In genomic region chr17:21263351-21263750, GRCh38 we compare ENCODE assay signal across 19 cellular contexts. TPM values are rescaled to one million over a fixed set of nuclear protein-coding genes. Genes with fewer than 3 reads are reported as not detected.
DNase-seq lines count a peak whose midpoint lies in the region; ATAC-seq, FAIRE-seq and TF ChIP-seq lines count a peak whose summit lies in the region.
"Had no signal": no experiment of that assay in that cellular context is flagged by ENCODE, and none has a peak within 500 bp of the region (broad histone marks: within the 10 kb centered on the region; RNA-seq: fewer than 3 reads in every experiment).

No MANE protein-coding gene starts in this region.

- H3K4me3 ChIP-seq in GM12878 (no peak overlapping the region), tibial nerve (no peak overlapping the region)
- H3K4me3 ChIP-seq: gastroesophageal sphincter, HAP-1, PC-9, testis had no signal

- H4K20me1 ChIP-seq in GM12878 (ENCODE audit: control insufficient read depth, insufficient read depth), result no peaks in the 10 kb centered on the region

- ATAC-seq in GM12878 (no peak), HG03039 (IDR thresholded peaks at IDR 0.05; ENCODE audit: unreplicated experiment) (no peak), GM21526 (IDR thresholded peaks at IDR 0.05; ENCODE audit: low FRiP score, unreplicated experiment) (no peak)
- ATAC-seq: gastroesophageal sphincter had no signal

- in situ Hi-C loops in GM12878 (cut with MboI), result no loop called here

- no peaks in the 10 kb centered on the region for H3K79me2 ChIP-seq in GM12878 (ENCODE audit: control insufficient read depth, insufficient read depth, low read length)

- H3K27ac ChIP-seq in GM12878 (ENCODE audit: control insufficient read depth, insufficient read depth) (no peak overlapping the region), tibial nerve (no peak overlapping the region)
- H3K27ac ChIP-seq: gastroesophageal sphincter, PC-9, testis had no signal

- no peak for TF ChIP-seq EP300 in GM12878 (IDR thresholded peaks at IDR 0.05; ENCODE audit: borderline replicate concordance in 1 of 2, control insufficient read depth in 1 of 2, low read depth in 2 of 2, low read length in 2 of 2)
- no peak for TF ChIP-seq EP300 in tibial nerve (IDR thresholded peaks at IDR 0.05)

- POLR2A ChIA-PET in GM12878 (lab: Charles Lee), result no interaction called here

- BruUV-seq in GM12878 (replicated peaks; lab: Mats Ljungman, UMichigan), result no TSS peak

- intact Hi-C loops in GM12878 (cut with micrococcal nuclease; ENCODE audit: unreplicated experiment), result no loop called here

- TF ChIP-seq POLR2A in GM12878 (IDR thresholded peaks at IDR 0.05; ENCODE audit: low read depth, low read length) (no peak), tibial nerve (IDR thresholded peaks at IDR 0.05) (no peak)

- RAD21 ChIA-PET in GM12878 (lab: Charles Lee; ENCODE audit: unreplicated experiment), result no interaction called here

- DNase-seq in Ammon's horn (ENCODE audit: low spot score), result peak; percentile 66
- DNase-seq in LHCN-M2 (ENCODE audit: low read depth), result peak; percentile 59
- DNase-seq in GM12878 (ENCODE audit: low read depth, low spot score), result no peak
- DNase-seq in kidney glomerular epithelial cell (lab: John Stamatoyannopoulos, UW), result peak; percentile 60
- DNase-seq in tibial nerve (ENCODE audit: low spot score in 2 of 2), result no peak
- DNase-seq in stimulated activated CD8-positive, alpha-beta memory T cell treated with anti-CD3 and anti-CD28 coated beads, Interleukin-4, amount 100 ng/mL, for 48 hours, result no peak
- DNase-seq: activated CD4-positive, alpha-beta T cell treated with anti-CD3 and anti-CD28 coated beads for 1 hour; DND-41; KG1; midbrain; NCI-H1694; NCI-H510A treated with DMSO at 0.1 percent for 48 hours; nucleus accumbens; PC-9; testis had no signal

- H3K36me3 ChIP-seq in GM12878 (ENCODE audit: control insufficient read depth in 2 of 2, insufficient read depth in 2 of 2, low read length in 1 of 2) (no peaks in the 10 kb centered on the region), tibial nerve (no peaks in the 10 kb centered on the region)
- H3K36me3 ChIP-seq: gastroesophageal sphincter, HAP-1 had no signal

- WGBS in GM12878 (ENCODE audit: insufficient coverage, insufficient replicate concordance, low lambda C conversion rate, missing lambda C conversion rate), result 17% methylated on average over 6 of the region's 6 CpGs
- WGBS in tibial nerve, 2 donors, result 60 to 65% methylated on average over 6 of the region's 6 CpGs

- no peaks in the 10 kb centered on the region for H3K27me3 ChIP-seq in GM12878 (replicated peaks in 1 of 2; ENCODE audit: control insufficient read depth in 2 of 2, insufficient read depth in 2 of 2, low read length in 1 of 2)
- H3K27me3 ChIP-seq in tibial nerve, result no peaks in the 10 kb centered on the region
- H3K27me3 ChIP-seq: gastroesophageal sphincter, testis had no signal

- no peak overlapping the region for H3K9ac ChIP-seq in GM12878 (ENCODE audit: control insufficient read depth, insufficient read depth, low read length)

- H3K4me1 ChIP-seq in GM12878 (ENCODE audit: control insufficient read depth, insufficient read depth, low read length), result peaks cover 6% of the 10 kb centered on the region
- H3K4me1 ChIP-seq in tibial nerve, result peaks cover 0 to 10% (median 0%) of the 10 kb centered on the region in 4 donors
- H3K4me1 ChIP-seq: HAP-1, testis had no signal

- FAIRE-seq in GM12878 (lab: Jason Lieb, UNC), result no peak

- no peak overlapping the region for H2AFZ ChIP-seq in GM12878 (ENCODE audit: control insufficient read depth, low read depth, low read length)
- H2AFZ ChIP-seq: PC-9 had no signal

- H3K4me2 ChIP-seq in GM12878 (ENCODE audit: control insufficient read depth, insufficient read depth), result no peak overlapping the region
- H3K4me2 ChIP-seq: PC-9 had no signal

- H3K9me3 ChIP-seq in GM12878 (replicated peaks; ENCODE audit: control insufficient read depth, insufficient read depth, low read length), result no peaks in the 10 kb centered on the region
- H3K9me3 ChIP-seq in tibial nerve, result no peaks in the 10 kb centered on the region
- H3K9me3 ChIP-seq: gastroesophageal sphincter, HAP-1, testis had no signal

- no peak for TF ChIP-seq CTCF in GM12878 (IDR thresholded peaks at IDR 0.05 in 2 of 3, conservative IDR thresholded peaks at IDR 0.05 in 1 of 3; ENCODE audit: control insufficient read depth in 2 of 3, extremely low read depth in 1 of 3, insufficient read depth in 1 of 3, low read depth in 3 of 3, low read length in 3 of 3)
- no peak for TF ChIP-seq CTCF in tibial nerve (IDR thresholded peaks at IDR 0.05)

- TF ChIP-seq RAD21 in GM12878 (IDR thresholded peaks at IDR 0.05; ENCODE audit: insufficient read depth, low read depth, low read length), result no peak

- CTCF ChIA-PET in GM12878 (lab: Yijun Ruan, JAX), result no interaction called here

- SMC1A ChIA-PET in GM12878 (lab: Charles Lee; ENCODE audit: uncharacterized antibody, unreplicated experiment), result no interaction called here

TF ChIP-seq in GM12878, 131 proteins besides CTCF, POLR2A, EP300 and RAD21 (continues in another document):
- TF ChIP-seq MTA2 (IDR thresholded peaks at IDR 0.05; ENCODE audit: low read depth), result no peak

RNA-seq across cellular contexts. Expression of gene NATD1, which starts 10.1 kb away (rescaled TPM):
- total RNA-seq in LHCN-M2 (2014; rRNA removed), result 2.3 and 4.3 TPM in 2 replicates
- 7.6 TPM for polyA plus RNA-seq in LHCN-M2 (2012)
- 0.23 and 0.37 TPM in 2 replicates for total RNA-seq in GM12878 (2013; cell fraction: nucleolus; rRNA removed)
- 0.05 and 0.17 TPM in 2 replicates for total RNA-seq in GM12878 (2014; rRNA removed)
- total RNA-seq in GM12878 (2014; rRNA removed; fragmentation: Illumina TruSeq; extraction: Trizol), result 0.05 and 0.09 TPM in 2 replicates
- 0.33 and 0.35 TPM in 2 replicates for total RNA-seq in GM12878 (2021)
- polyA plus RNA-seq in GM12878 (2011; ENCODE audit: low read depth), result 0.21 TPM
- 0.19 and 0.33 TPM in 2 replicates for polyA plus RNA-seq in GM12878 (2011; rRNA removed)
- polyA plus RNA-seq in GM12878 (2011; cell fraction: cytosol; rRNA removed), result 0.37 and 0.42 TPM in 2 replicates
- 0.42 and 0.55 TPM in 2 replicates for polyA plus RNA-seq in GM12878 (2011; cell fraction: nucleus; rRNA removed)
- 0.52 and 0.62 TPM in 2 replicates for polyA plus RNA-seq in GM12878 (2012)
- polyA plus RNA-seq in GM12878 (2014; fragmentation: Illumina TruSeq; extraction: Trizol), result 0.08 and 0.21 TPM in 2 replicates
- polyA plus RNA-seq in GM12878 (2014; fragmentation: Nextera tagmentation; extraction: Ambion mirVana), result under 1 TPM; 0.02 TPM
- polyA plus RNA-seq in GM12878 (2014; rRNA removed), result 0.31 and 0.47 TPM in 2 replicates
- under 1 TPM; 0.13 TPM for polyA plus RNA-seq in GM12878 (2016; fragmentation: Nextera tagmentation; extraction: Ambion mirVana)
- polyA minus RNA-seq in GM12878 (2011; rRNA and poly(A)+ RNA removed), result 0.07 and 0.36 TPM in 2 replicates
- 0.40 TPM in 1 of 2 replicates, not detected in the other for polyA minus RNA-seq in GM12878 (2011; cell fraction: cytosol; rRNA and poly(A)+ RNA removed)
- polyA minus RNA-seq in GM12878 (2011; cell fraction: nucleus; rRNA and poly(A)+ RNA removed), result 0.19 and 0.36 TPM in 2 replicates
- 10 to 100 TPM in 3 of 4 donors, 1 to 10 TPM in 1; 5.7 to 12.0 (median 10.8) TPM for total RNA-seq in tibial nerve

RNA-seq across cellular contexts. Expression of gene MAP2K3, which starts 21.2 kb away (rescaled TPM):
- 19.3 and 28.8 TPM in 2 replicates for total RNA-seq in LHCN-M2 (2014; rRNA removed)
- polyA plus RNA-seq in LHCN-M2 (2012), result 80.7 TPM
- total RNA-seq in GM12878 (2013; cell fraction: nucleolus; rRNA removed), result 13.7 and 15.8 TPM in 2 replicates
- 14.4 and 15.0 TPM in 2 replicates for total RNA-seq in GM12878 (2014; rRNA removed)
- 8.6 and 10.0 TPM in 2 replicates for total RNA-seq in GM12878 (2014; rRNA removed; fragmentation: Illumina TruSeq; extraction: Trizol)
- total RNA-seq in GM12878 (2021), result 38.6 and 39.4 TPM in 2 replicates
- 8.9 TPM for polyA plus RNA-seq in GM12878 (2011; ENCODE audit: low read depth)
- polyA plus RNA-seq in GM12878 (2011; rRNA removed), result 13.3 and 16.6 TPM in 2 replicates
- polyA plus RNA-seq in GM12878 (2011; cell fraction: cytosol; rRNA removed), result 32.9 and 36.4 TPM in 2 replicates
- 28.3 and 35.6 TPM in 2 replicates for polyA plus RNA-seq in GM12878 (2011; cell fraction: nucleus; rRNA removed)
- 19.0 and 25.3 TPM in 2 replicates for polyA plus RNA-seq in GM12878 (2012)
- polyA plus RNA-seq in GM12878 (2014; fragmentation: Illumina TruSeq; extraction: Trizol), result 6.3 and 20.6 TPM in 2 replicates
- polyA plus RNA-seq in GM12878 (2014; fragmentation: Nextera tagmentation; extraction: Ambion mirVana), result 1 to 10 TPM in 1 of 2 experiments, under 1 TPM in 1; 0.71 to 3.8 TPM
- 30.4 and 33.1 TPM in 2 replicates for polyA plus RNA-seq in GM12878 (2014; rRNA removed)
- polyA plus RNA-seq in GM12878 (2016; fragmentation: Nextera tagmentation; extraction: Ambion mirVana), result 10 to 100 TPM; 37.1 to 38.6 TPM
- polyA minus RNA-seq in GM12878 (2011; rRNA and poly(A)+ RNA removed), result 12.9 and 18.6 TPM in 2 replicates
- polyA minus RNA-seq in GM12878 (2011; cell fraction: cytosol; rRNA and poly(A)+ RNA removed), result 10.0 and 15.5 TPM in 2 replicates
- 7.3 and 13.4 TPM in 2 replicates for polyA minus RNA-seq in GM12878 (2011; cell fraction: nucleus; rRNA and poly(A)+ RNA removed)
- 10 to 100 TPM; 17.5 to 39.0 (median 21.6) TPM for total RNA-seq in tibial nerve

RNA-seq across cellular contexts. Expression of gene TMEM11, which starts 49.4 kb away (rescaled TPM):
- total RNA-seq in LHCN-M2 (2014; rRNA removed) (23.4 and 26.2 TPM in 2 replicates), GM12878 (2014; rRNA removed) (26.8 and 30.3 TPM in 2 replicates), GM12878 (2014; rRNA removed; fragmentation: Illumina TruSeq; extraction: Trizol) (13.1 and 14.4 TPM in 2 replicates), GM12878 (2021) (24.0 and 24.4 TPM in 2 replicates), tibial nerve (10 to 100 TPM; 16.2 to 27.6 (median 21.5) TPM)
- 34.6 TPM for polyA plus RNA-seq in LHCN-M2 (2012)
- 18.0 and 20.0 TPM in 2 replicates for total RNA-seq in GM12878 (2013; cell fraction: nucleolus; rRNA removed)
- 8.6 TPM for polyA plus RNA-seq in GM12878 (2011; ENCODE audit: low read depth)
- polyA plus RNA-seq in GM12878 (2011; rRNA removed) (19.8 and 38.5 TPM in 2 replicates), GM12878 (2014; fragmentation: Illumina TruSeq; extraction: Trizol) (13.9 and 21.1 TPM in 2 replicates), GM12878 (2014; fragmentation: Nextera tagmentation; extraction: Ambion mirVana) (10 to 100 TPM; 16.3 to 18.4 TPM), GM12878 (2014; rRNA removed) (33.4 and 37.3 TPM in 2 replicates), GM12878 (2016; fragmentation: Nextera tagmentation; extraction: Ambion mirVana) (10 to 100 TPM; 54.0 to 63.4 TPM)
- polyA plus RNA-seq in GM12878 (2011; cell fraction: cytosol; rRNA removed), result 58.4 and 64.1 TPM in 2 replicates
- 29.9 and 35.1 TPM in 2 replicates for polyA plus RNA-seq in GM12878 (2011; cell fraction: nucleus; rRNA removed)
- polyA plus RNA-seq in GM12878 (2012), result 14.9 and 17.5 TPM in 2 replicates
- 28.2 and 39.0 TPM in 2 replicates for polyA minus RNA-seq in GM12878 (2011; rRNA and poly(A)+ RNA removed)
- 14.9 and 16.2 TPM in 2 replicates for polyA minus RNA-seq in GM12878 (2011; cell fraction: cytosol; rRNA and poly(A)+ RNA removed)
- polyA minus RNA-seq in GM12878 (2011; cell fraction: nucleus; rRNA and poly(A)+ RNA removed), result 13.3 and 21.9 TPM in 2 replicates

Comparison
In these comparisons a context has a peak if more than half of its experiments do, and no peak if none do; other contexts are left out.
1. DNase-seq: peak in Ammon's horn (single experiment), LHCN-M2 (single experiment) and kidney glomerular epithelial cell (single experiment); none in GM12878 (single experiment), tibial nerve (0 of 2) and stimulated activated CD8-positive, alpha-beta memory T cell treated with anti-CD3 and anti-CD28 coated beads, Interleukin-4, amount 100 ng/mL, for 48 hours (single experiment).